ENCODE assay signal across 9 cellular contexts in genomic region chr1:222546548-222547259, GRCh38. TPM values are rescaled to one million over a fixed set of nuclear protein-coding genes. Genes with fewer than 3 reads are reported as not detected.
DNase-seq lines count a peak whose midpoint lies in the region; ATAC-seq and TF ChIP-seq lines count a peak whose summit lies in the region.
"Had no signal": no experiment of that assay in that cellular context is flagged by ENCODE, and none has a peak within 500 bp of the region (broad histone marks: within the 10 kb centered on the region; RNA-seq: fewer than 3 reads in every experiment).

No MANE protein-coding gene starts in this region.

- no peak overlapping the region for H3K27ac ChIP-seq in mammary epithelial cell (ENCODE audit: insufficient read depth, low read depth, low read length)
- H3K27ac ChIP-seq in gastroesophageal sphincter = no peak overlapping the region
- H3K27ac ChIP-seq in ovary = no peak overlapping the region

- TF ChIP-seq CTCF in mammary epithelial cell (conservative IDR thresholded peaks at IDR 0.05 in 1 of 2, IDR thresholded peaks at IDR 0.05 in 1 of 2; ENCODE audit: extremely low read depth in 1 of 2, insufficient read depth in 1 of 2, low read depth in 1 of 2, low read length in 2 of 2) = no peak
- TF ChIP-seq CTCF in osteocyte (IDR thresholded peaks at IDR 0.05) = no peak
- no peak for TF ChIP-seq CTCF in gastroesophageal sphincter (IDR thresholded peaks at IDR 0.05)
- no peak for TF ChIP-seq CTCF in ovary (IDR thresholded peaks at IDR 0.05)

- in situ Hi-C loops in mammary epithelial cell (cut with MboI; ENCODE audit: low sequenced_read_pairs in 2 of 2) = no loop called here

- H3K4me2 ChIP-seq in mammary epithelial cell (ENCODE audit: insufficient read depth, low read depth, low read length) = peak overlapping the region; percentile 68

- WGBS in mammary epithelial cell (ENCODE audit: low coverage, missing lambda C conversion rate) = 8% methylated on average over 4 of the region's 7 CpGs
- 0 to 4% methylated on average over 2 to 3 of the region's 7 CpGs for WGBS in gastroesophageal sphincter (ENCODE audit: low coverage in 1 of 2), 2 donors
- 8 to 11% (median 9%) methylated on average over 7 of the region's 7 CpGs for WGBS in ovary, 3 donors

- DNase-seq in GM03348 (ENCODE audit: low spot score) (peak; percentile 92), NCI-H2196 (lab: John Stamatoyannopoulos, UW; ENCODE audit: unreplicated experiment) (peak; percentile 35), mammary epithelial cell (peak; percentile 88), osteocyte (ENCODE audit: extremely low spot score, unreplicated experiment) (no peak), ovary (no peak)
- DNase-seq in stimulated activated naive B cell treated with anti-CD40 and anti-IgM and Interleukin-4, amounts not matched to agents 10 μg/mL and 1 μg/mL and 100 μg/mL, for 72 hours = no peak

- H3K36me3 Mint-ChIP-seq in osteocyte (ENCODE audit: unreplicated experiment) = no peaks in the 10 kb centered on the region
- peaks cover 2% of the 10 kb centered on the region in 2 donors for H3K36me3 Mint-ChIP-seq in stimulated activated naive B cell treated with anti-CD40 and anti-IgM and Interleukin-4, amounts not matched to agents 10 μg/mL and 1 μg/mL and 100 μg/mL, for 72 hours

- TF ChIP-seq EP300 in gastroesophageal sphincter (IDR thresholded peaks at IDR 0.05) (no peak), ovary (IDR thresholded peaks at IDR 0.05) (no peak)

- peak overlapping the region; percentile 50 for H2AFZ ChIP-seq in mammary epithelial cell (ENCODE audit: low read depth, low read length)

- H3K4me1 ChIP-seq in mammary epithelial cell (ENCODE audit: insufficient read depth, low read length) (peaks cover 15% of the 10 kb centered on the region), gastroesophageal sphincter (no peaks in the 10 kb centered on the region), ovary (ENCODE audit: insufficient read depth) (no peaks in the 10 kb centered on the region)

- H4K20me1 ChIP-seq in mammary epithelial cell (ENCODE audit: insufficient read depth, low read length) = no peaks in the 10 kb centered on the region

- no peaks in the 10 kb centered on the region for H3K9me3 ChIP-seq in mammary epithelial cell (replicated peaks; ENCODE audit: insufficient read depth, low read length)
- H3K9me3 ChIP-seq in gastroesophageal sphincter = no peaks in the 10 kb centered on the region
- no peaks in the 10 kb centered on the region for H3K9me3 ChIP-seq in ovary

- H3K27me3 Mint-ChIP-seq in osteocyte (ENCODE audit: unreplicated experiment) = no peaks in the 10 kb centered on the region
- H3K27me3 Mint-ChIP-seq in stimulated activated naive B cell treated with anti-CD40 and anti-IgM and Interleukin-4, amounts not matched to agents 10 μg/mL and 1 μg/mL and 100 μg/mL, for 72 hours = peaks cover 6 to 23% of the 10 kb centered on the region in 2 donors

- dilution Hi-C loops in mammary epithelial cell (cut with HindIII; ENCODE audit: low sequenced_read_pairs) = no loop called here

- ATAC-seq in GM18870 (IDR thresholded peaks at IDR 0.05; ENCODE audit: unreplicated experiment) (no peak), gastroesophageal sphincter (no peak)
- ATAC-seq in stimulated activated naive B cell treated with anti-CD40 and anti-IgM and Interleukin-4, amounts not matched to agents 10 μg/mL and 1 μg/mL and 100 μg/mL, for 72 hours (replicated peaks) = no peak

- no peaks in the 10 kb centered on the region for H3K9me3 Mint-ChIP-seq in osteocyte (ENCODE audit: unreplicated experiment)
- H3K9me3 Mint-ChIP-seq in stimulated activated naive B cell treated with anti-CD40 and anti-IgM and Interleukin-4, amounts not matched to agents 10 μg/mL and 1 μg/mL and 100 μg/mL, for 72 hours = no peaks in the 10 kb centered on the region

- no peaks in the 10 kb centered on the region for H3K79me2 ChIP-seq in mammary epithelial cell (ENCODE audit: insufficient read depth, low read length)

- H3K4me3 Mint-ChIP-seq in osteocyte (ENCODE audit: unreplicated experiment) = peak overlapping the region; percentile 27
- no peak overlapping the region for H3K4me3 Mint-ChIP-seq in stimulated activated naive B cell treated with anti-CD40 and anti-IgM and Interleukin-4, amounts not matched to agents 10 μg/mL and 1 μg/mL and 100 μg/mL, for 72 hours

- no peak overlapping the region for H3K9ac ChIP-seq in mammary epithelial cell (ENCODE audit: insufficient read depth, low read length)

- H3K4me3 ChIP-seq in mammary epithelial cell (replicated peaks in 1 of 3; ENCODE audit: insufficient read depth in 1 of 3, low read depth in 2 of 3, low read length in 3 of 3) = no peak overlapping the region
- no peak overlapping the region for H3K4me3 ChIP-seq in gastroesophageal sphincter
- H3K4me3 ChIP-seq in ovary = no peak overlapping the region

- intact Hi-C loops in mammary epithelial cell (cut with micrococcal nuclease) = loop anchor here (5.0 kb wide), 1 partner anchor 79 kb away; no protein-coding TSS in a partner anchor
- intact Hi-C loops in ovary (cut with DNase I) = no loop called here

- H3K36me3 ChIP-seq in mammary epithelial cell (ENCODE audit: insufficient read depth, low read length) = no peaks in the 10 kb centered on the region
- no peaks in the 10 kb centered on the region for H3K36me3 ChIP-seq in gastroesophageal sphincter
- H3K36me3 ChIP-seq in ovary = no peaks in the 10 kb centered on the region

- TF ChIP-seq POLR2A in gastroesophageal sphincter (IDR thresholded peaks at IDR 0.05) (no peak), ovary (IDR thresholded peaks at IDR 0.05) (no peak)

- H3K4me1 Mint-ChIP-seq in osteocyte (ENCODE audit: unreplicated experiment) = peaks cover 19% of the 10 kb centered on the region
- no peaks in the 10 kb centered on the region for H3K4me1 Mint-ChIP-seq in stimulated activated naive B cell treated with anti-CD40 and anti-IgM and Interleukin-4, amounts not matched to agents 10 μg/mL and 1 μg/mL and 100 μg/mL, for 72 hours

- peak overlapping the region; percentile 82 for H3K27ac Mint-ChIP-seq in osteocyte (ENCODE audit: unreplicated experiment)
- H3K27ac Mint-ChIP-seq in stimulated activated naive B cell treated with anti-CD40 and anti-IgM and Interleukin-4, amounts not matched to agents 10 μg/mL and 1 μg/mL and 100 μg/mL, for 72 hours = no peak overlapping the region

- CTCF ChIA-PET in mammary epithelial cell (lab: Charles Lee; ENCODE audit: low non-redundant PET) = interaction anchor here (0.5 to 0.6 kb wide), 3 partner anchors 150 to 1590 kb away, joined by 3 to 24 read pairs (median 5); no protein-coding TSS in a partner anchor

- BruUV-seq in mammary epithelial cell (replicated peaks; lab: Mats Ljungman, UMichigan) = no TSS peak

- H3K27me3 ChIP-seq in mammary epithelial cell (ENCODE audit: insufficient read depth, low read length) = no peaks in the 10 kb centered on the region
- H3K27me3 ChIP-seq in gastroesophageal sphincter = peaks cover 43% of the 10 kb centered on the region
- H3K27me3 ChIP-seq in ovary = no peaks in the 10 kb centered on the region

RNA-seq across cellular contexts. Expression of gene HHIPL2, which starts 1.2 kb away (rescaled TPM):
- total RNA-seq in mammary epithelial cell (not detected), osteocyte (0.13 TPM in 1 of 2 replicates, not detected in the other), gastroesophageal sphincter (not detected), ovary (under 1 TPM in 6 of 7 donors, not detected in 1; 0.13 to 0.86 (median 0.43) TPM)
- polyA plus RNA-seq in mammary epithelial cell (0.03 TPM), ovary (under 1 TPM; 0.15 to 0.57 TPM)
- polyA minus RNA-seq in mammary epithelial cell = not detected
- polyA plus RNA-seq: urinary bladder had no signal

RNA-seq across cellular contexts. Expression of gene TAF1A, which starts 43.0 kb away (rescaled TPM):
- total RNA-seq in mammary epithelial cell = 10 to 100 TPM in 1 of 2 donors, 1 to 10 TPM in 1; 8.0 to 10.2 TPM
- polyA plus RNA-seq in mammary epithelial cell = 4.5 TPM
- not detected for polyA minus RNA-seq in mammary epithelial cell
- 6.1 and 6.3 TPM in 2 replicates for total RNA-seq in osteocyte
- total RNA-seq in gastroesophageal sphincter = 1 to 10 TPM; 2.2 to 4.8 (median 3.7) TPM
- total RNA-seq in ovary = 10 to 100 TPM in 4 of 7 donors, 1 to 10 TPM in 3; 6.1 to 15.7 (median 10.6) TPM
- 1 to 10 TPM; 4.2 to 5.6 TPM for polyA plus RNA-seq in ovary

Comparison
In these comparisons a context has a peak if more than half of its experiments do, and no peak if none do; other contexts are left out.
1. DNase-seq: peak in GM03348 (single experiment), NCI-H2196 (single experiment) and mammary epithelial cell (single experiment); none in osteocyte (single experiment), ovary (0 of 5) and stimulated activated naive B cell treated with anti-CD40 and anti-IgM and Interleukin-4, amounts not matched to agents 10 μg/mL and 1 μg/mL and 100 μg/mL, for 72 hours (single experiment).